In genomic region chr3:10882851-10883250, GRCh38 we compare ENCODE assay signal across 6 cellular contexts.
"Had no signal": no experiment of that assay in that cellular context is flagged by ENCODE, and none has a peak within 500 bp of the region (broad histone marks: within the 10 kb centered on the region; RNA-seq: fewer than 3 reads in every experiment).

No MANE protein-coding gene starts in this region.

- H2AFZ ChIP-seq: GM23248, GM23338 had no signal

- H3K4me2 ChIP-seq: GM23338 had no signal

- H3K9me3 ChIP-seq: HAP-1 had no signal

- H3K27ac Mint-ChIP-seq: GM23338, H9, HFFc6 had no signal

- H3K4me1 ChIP-seq: HAP-1 had no signal

- H3K4me3 ChIP-seq: GM23248, GM23338, HAP-1 had no signal

- H3K36me3 ChIP-seq: HAP-1 had no signal

- H3K4me1 Mint-ChIP-seq: GM23338 had no signal

- H3K4me3 Mint-ChIP-seq: GM23338, H9, HFFc6 had no signal

- DNase-seq: GOT3, HFFc6 had no signal

- H3K9me3 Mint-ChIP-seq: GM23338, H9, HFFc6 had no signal

- H3K9ac ChIP-seq: GM23248 had no signal

- H3K27ac ChIP-seq: GM23248 had no signal
